Comparison of ENCODE assay signal across 1 cellular context in the genomic region with DNA sequence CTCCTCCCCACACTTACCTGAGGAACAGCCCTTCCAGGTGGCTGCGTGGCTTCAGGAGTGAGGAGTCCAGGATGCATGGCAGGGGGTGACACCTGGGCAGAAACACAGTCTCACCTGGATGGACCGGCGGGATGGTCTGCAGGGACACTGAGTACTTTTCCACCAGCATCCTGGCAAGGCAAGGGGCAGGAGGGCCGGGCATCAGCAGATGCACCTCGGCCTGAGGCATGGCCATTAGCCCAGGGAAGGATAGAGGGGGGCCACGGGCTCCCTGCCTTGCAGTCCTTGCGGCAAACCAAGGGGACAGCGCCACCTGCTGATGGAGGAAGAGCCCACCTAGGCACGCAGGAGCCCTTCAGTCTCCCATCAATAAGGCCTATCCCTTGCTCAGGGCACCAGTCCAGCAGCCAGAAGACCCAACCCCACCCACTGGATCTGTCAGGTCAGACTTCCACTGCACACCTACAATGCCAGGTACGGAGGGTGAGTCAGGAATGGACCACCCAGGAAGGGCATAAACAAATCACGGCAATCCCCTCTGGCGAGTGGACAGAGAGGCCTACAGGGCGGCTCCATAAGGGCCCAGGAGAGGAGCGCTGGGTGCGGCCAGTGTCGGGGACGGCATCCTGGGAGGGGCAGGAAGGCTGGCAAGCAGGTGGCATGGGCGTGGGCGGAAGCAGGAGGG.
TF ChIP-seq lines count a peak whose summit lies in the region.

No MANE protein-coding gene starts in this region.

TF ChIP-seq in HepG2, 621 proteins besides CTCF, POLR2A, EP300 and RAD21 (continued from another document and continues in another):
- TF ChIP-seq, protein P1, sequence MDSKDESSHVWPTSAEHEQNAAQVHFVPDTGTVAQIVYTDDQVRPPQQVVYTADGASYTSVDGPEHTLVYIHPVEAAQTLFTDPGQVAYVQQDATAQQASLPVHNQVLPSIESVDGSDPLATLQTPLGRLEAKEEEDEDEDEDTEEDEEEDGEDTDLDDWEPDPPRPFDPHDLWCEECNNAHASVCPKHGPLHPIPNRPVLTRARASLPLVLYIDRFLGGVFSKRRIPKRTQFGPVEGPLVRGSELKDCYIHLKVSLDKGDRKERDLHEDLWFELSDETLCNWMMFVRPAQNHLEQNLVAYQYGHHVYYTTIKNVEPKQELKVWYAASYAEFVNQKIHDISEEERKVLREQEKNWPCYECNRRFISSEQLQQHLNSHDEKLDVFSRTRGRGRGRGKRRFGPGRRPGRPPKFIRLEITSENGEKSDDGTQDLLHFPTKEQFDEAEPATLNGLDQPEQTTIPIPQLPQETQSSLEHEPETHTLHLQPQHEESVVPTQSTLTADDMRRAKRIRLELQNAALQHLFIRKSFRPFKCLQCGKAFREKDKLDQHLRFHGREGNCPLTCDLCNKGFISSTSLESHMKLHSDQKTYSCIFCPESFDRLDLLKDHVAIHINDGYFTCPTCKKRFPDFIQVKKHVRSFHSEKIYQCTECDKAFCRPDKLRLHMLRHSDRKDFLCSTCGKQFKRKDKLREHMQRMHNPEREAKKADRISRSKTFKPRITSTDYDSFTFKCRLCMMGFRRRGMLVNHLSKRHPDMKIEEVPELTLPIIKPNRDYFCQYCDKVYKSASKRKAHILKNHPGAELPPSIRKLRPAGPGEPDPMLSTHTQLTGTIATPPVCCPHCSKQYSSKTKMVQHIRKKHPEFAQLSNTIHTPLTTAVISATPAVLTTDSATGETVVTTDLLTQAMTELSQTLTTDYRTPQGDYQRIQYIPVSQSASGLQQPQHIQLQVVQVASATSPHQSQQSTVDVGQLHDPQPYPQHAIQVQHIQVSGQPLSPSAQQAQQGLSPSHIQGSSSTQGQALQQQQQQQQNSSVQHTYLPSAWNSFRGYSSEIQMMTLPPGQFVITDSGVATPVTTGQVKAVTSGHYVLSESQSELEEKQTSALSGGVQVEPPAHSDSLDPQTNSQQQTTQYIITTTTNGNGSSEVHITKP (CRISPR knock-in tag; IDR thresholded peaks at IDR 0.05; ENCODE audit: low read depth): no peak; the same call in 1 of the 2 replicates
- no peak for TF ChIP-seq ZNF24 (IDR thresholded peaks at IDR 0.05)
- TF ChIP-seq ATF7 (IDR thresholded peaks at IDR 0.05): no peak
- no peak for TF ChIP-seq ATF7 (CRISPR knock-in tag; IDR thresholded peaks at IDR 0.05)
- TF ChIP-seq PHF21A (CRISPR knock-in tag; IDR thresholded peaks at IDR 0.05): no peak; the same call in 1 of the 2 replicates
- TF ChIP-seq, protein P2, sequence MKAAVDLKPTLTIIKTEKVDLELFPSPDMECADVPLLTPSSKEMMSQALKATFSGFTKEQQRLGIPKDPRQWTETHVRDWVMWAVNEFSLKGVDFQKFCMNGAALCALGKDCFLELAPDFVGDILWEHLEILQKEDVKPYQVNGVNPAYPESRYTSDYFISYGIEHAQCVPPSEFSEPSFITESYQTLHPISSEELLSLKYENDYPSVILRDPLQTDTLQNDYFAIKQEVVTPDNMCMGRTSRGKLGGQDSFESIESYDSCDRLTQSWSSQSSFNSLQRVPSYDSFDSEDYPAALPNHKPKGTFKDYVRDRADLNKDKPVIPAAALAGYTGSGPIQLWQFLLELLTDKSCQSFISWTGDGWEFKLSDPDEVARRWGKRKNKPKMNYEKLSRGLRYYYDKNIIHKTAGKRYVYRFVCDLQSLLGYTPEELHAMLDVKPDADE (CRISPR knock-in tag; IDR thresholded peaks at IDR 0.05): no peak
- no peak for TF ChIP-seq ZNF629 (CRISPR knock-in tag; conservative IDR thresholded peaks at IDR 0.05)
- TF ChIP-seq, protein P3, sequence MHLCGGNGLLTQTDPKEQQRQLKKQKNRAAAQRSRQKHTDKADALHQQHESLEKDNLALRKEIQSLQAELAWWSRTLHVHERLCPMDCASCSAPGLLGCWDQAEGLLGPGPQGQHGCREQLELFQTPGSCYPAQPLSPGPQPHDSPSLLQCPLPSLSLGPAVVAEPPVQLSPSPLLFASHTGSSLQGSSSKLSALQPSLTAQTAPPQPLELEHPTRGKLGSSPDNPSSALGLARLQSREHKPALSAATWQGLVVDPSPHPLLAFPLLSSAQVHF (CRISPR knock-in tag; IDR thresholded peaks at IDR 0.05): no peak
- no peak for TF ChIP-seq RARG (CRISPR knock-in tag; IDR thresholded peaks at IDR 0.05; ENCODE audit: low read depth)
- peak; percentile 35; the same call in 1 of the 2 replicates for TF ChIP-seq RELA (CRISPR knock-in tag; IDR thresholded peaks at IDR 0.05)
- no peak for TF ChIP-seq REXO4 (CRISPR knock-in tag; IDR thresholded peaks at IDR 0.05; ENCODE audit: borderline replicate concordance)
- no peak for TF ChIP-seq SP140L (CRISPR knock-in tag; IDR thresholded peaks at IDR 0.05; ENCODE audit: borderline replicate concordance)
- no peak for TF ChIP-seq TBL1XR1 (IDR thresholded peaks at IDR 0.05; ENCODE audit: borderline replicate concordance, low read length, partially characterized antibody)
- TF ChIP-seq SMARCE1 (IDR thresholded peaks at IDR 0.05; ENCODE audit: borderline replicate concordance): no peak
- TF ChIP-seq RXRA (CRISPR knock-in tag; IDR thresholded peaks at IDR 0.05): peak; percentile 53; the same call in 1 of the 2 replicates
- 0 out of 2 replicates have a peak, but pooled peaks have one; percentile 17 for TF ChIP-seq ARNTL (CRISPR knock-in tag; IDR thresholded peaks at IDR 0.05)
- no peak for TF ChIP-seq ZNF350 (CRISPR knock-in tag; IDR thresholded peaks at IDR 0.05; ENCODE audit: borderline replicate concordance, low read depth)
- TF ChIP-seq POGZ (CRISPR knock-in tag; IDR thresholded peaks at IDR 0.05): peak; percentile 50
- TF ChIP-seq NRL (CRISPR knock-in tag; IDR thresholded peaks at IDR 0.05; ENCODE audit: borderline replicate concordance): peak; percentile 78; the same call in 1 of the 2 replicates
- TF ChIP-seq, protein P4, sequence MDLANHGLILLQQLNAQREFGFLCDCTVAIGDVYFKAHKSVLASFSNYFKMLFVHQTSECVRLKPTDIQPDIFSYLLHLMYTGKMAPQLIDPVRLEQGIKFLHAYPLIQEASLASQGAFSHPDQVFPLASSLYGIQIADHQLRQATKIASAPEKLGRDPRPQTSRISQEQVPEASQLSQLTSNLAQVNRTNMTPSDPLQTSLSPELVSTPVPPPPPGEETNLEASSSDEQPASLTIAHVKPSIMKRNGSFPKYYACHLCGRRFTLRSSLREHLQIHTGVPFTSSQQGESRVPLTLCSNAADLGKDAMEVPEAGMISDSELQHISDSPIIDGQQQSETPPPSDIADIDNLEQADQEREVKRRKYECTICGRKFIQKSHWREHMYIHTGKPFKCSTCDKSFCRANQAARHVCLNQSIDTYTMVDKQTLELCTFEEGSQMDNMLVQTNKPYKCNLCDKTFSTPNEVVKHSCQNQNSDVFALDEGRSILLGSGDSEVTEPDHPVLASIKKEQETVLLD (CRISPR knock-in tag; IDR thresholded peaks at IDR 0.05; ENCODE audit: low read depth): no peak
- TF ChIP-seq PITX1 (CRISPR knock-in tag; IDR thresholded peaks at IDR 0.05): peak; percentile 44; the same call in 1 of the 2 replicates
- TF ChIP-seq ZNF773 (CRISPR knock-in tag; IDR thresholded peaks at IDR 0.05; ENCODE audit: borderline replicate concordance): no peak
- TF ChIP-seq GTF2F1 (IDR thresholded peaks at IDR 0.05; ENCODE audit: low read length): no peak
- peak; percentile 48; the same call in 1 of the 2 replicates for TF ChIP-seq GFI1 (CRISPR knock-in tag; IDR thresholded peaks at IDR 0.05; ENCODE audit: borderline replicate concordance)
- TF ChIP-seq, protein P5, sequence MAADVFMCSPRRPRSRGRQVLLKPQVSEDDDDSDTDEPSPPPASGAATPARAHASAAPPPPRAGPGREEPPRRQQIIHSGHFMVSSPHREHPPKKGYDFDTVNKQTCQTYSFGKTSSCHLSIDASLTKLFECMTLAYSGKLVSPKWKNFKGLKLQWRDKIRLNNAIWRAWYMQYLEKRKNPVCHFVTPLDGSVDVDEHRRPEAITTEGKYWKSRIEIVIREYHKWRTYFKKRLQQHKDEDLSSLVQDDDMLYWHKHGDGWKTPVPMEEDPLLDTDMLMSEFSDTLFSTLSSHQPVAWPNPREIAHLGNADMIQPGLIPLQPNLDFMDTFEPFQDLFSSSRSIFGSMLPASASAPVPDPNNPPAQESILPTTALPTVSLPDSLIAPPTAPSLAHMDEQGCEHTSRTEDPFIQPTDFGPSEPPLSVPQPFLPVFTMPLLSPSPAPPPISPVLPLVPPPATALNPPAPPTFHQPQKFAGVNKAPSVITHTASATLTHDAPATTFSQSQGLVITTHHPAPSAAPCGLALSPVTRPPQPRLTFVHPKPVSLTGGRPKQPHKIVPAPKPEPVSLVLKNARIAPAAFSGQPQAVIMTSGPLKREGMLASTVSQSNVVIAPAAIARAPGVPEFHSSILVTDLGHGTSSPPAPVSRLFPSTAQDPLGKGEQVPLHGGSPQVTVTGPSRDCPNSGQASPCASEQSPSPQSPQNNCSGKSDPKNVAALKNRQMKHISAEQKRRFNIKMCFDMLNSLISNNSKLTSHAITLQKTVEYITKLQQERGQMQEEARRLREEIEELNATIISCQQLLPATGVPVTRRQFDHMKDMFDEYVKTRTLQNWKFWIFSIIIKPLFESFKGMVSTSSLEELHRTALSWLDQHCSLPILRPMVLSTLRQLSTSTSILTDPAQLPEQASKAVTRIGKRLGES (CRISPR knock-in tag; IDR thresholded peaks at IDR 0.05; ENCODE audit: borderline replicate concordance): no peak
- TF ChIP-seq CAMTA2 (CRISPR knock-in tag; IDR thresholded peaks at IDR 0.05; ENCODE audit: borderline replicate concordance): peak; percentile 70; the same call in 1 of the 2 replicates
- TF ChIP-seq ZNF468 (CRISPR knock-in tag; IDR thresholded peaks at IDR 0.05): 0 out of 2 replicates have a peak, but pooled peaks have one; percentile 26
- 0 out of 2 replicates have a peak, but pooled peaks have one; percentile 54 for TF ChIP-seq ZNF224 (CRISPR knock-in tag; IDR thresholded peaks at IDR 0.05)
- no peak for TF ChIP-seq RBM39 (IDR thresholded peaks at IDR 0.05; ENCODE audit: low read depth, low read length, poor library complexity, severe bottlenecking)
- TF ChIP-seq SATB2 (CRISPR knock-in tag; IDR thresholded peaks at IDR 0.05): no peak
- TF ChIP-seq CHD4 (IDR thresholded peaks at IDR 0.05; ENCODE audit: borderline replicate concordance, low read length): no peak
- TF ChIP-seq, protein P6, sequence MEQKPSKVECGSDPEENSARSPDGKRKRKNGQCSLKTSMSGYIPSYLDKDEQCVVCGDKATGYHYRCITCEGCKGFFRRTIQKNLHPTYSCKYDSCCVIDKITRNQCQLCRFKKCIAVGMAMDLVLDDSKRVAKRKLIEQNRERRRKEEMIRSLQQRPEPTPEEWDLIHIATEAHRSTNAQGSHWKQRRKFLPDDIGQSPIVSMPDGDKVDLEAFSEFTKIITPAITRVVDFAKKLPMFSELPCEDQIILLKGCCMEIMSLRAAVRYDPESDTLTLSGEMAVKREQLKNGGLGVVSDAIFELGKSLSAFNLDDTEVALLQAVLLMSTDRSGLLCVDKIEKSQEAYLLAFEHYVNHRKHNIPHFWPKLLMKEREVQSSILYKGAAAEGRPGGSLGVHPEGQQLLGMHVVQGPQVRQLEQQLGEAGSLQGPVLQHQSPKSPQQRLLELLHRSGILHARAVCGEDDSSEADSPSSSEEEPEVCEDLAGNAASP (CRISPR knock-in tag; IDR thresholded peaks at IDR 0.05; ENCODE audit: borderline replicate concordance): peak; percentile 64; the same call in 1 of the 2 replicates
- TF ChIP-seq, protein P7, sequence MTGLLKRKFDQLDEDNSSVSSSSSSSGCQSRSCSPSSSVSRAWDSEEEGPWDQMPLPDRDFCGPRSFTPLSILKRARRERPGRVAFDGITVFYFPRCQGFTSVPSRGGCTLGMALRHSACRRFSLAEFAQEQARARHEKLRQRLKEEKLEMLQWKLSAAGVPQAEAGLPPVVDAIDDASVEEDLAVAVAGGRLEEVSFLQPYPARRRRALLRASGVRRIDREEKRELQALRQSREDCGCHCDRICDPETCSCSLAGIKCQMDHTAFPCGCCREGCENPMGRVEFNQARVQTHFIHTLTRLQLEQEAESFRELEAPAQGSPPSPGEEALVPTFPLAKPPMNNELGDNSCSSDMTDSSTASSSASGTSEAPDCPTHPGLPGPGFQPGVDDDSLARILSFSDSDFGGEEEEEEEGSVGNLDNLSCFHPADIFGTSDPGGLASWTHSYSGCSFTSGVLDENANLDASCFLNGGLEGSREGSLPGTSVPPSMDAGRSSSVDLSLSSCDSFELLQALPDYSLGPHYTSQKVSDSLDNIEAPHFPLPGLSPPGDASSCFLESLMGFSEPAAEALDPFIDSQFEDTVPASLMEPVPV (CRISPR knock-in tag; IDR thresholded peaks at IDR 0.05): no peak
- no peak for TF ChIP-seq NONO (IDR thresholded peaks at IDR 0.05)
- TF ChIP-seq NONO (CRISPR knock-in tag; conservative IDR thresholded peaks at IDR 0.05): peak; percentile 85
- no peak for TF ChIP-seq ZFP37 (CRISPR knock-in tag; IDR thresholded peaks at IDR 0.05; ENCODE audit: borderline replicate concordance)
- no peak for TF ChIP-seq ZNF333 (CRISPR knock-in tag; IDR thresholded peaks at IDR 0.05; ENCODE audit: borderline replicate concordance)
- TF ChIP-seq ZNF230 (CRISPR knock-in tag; IDR thresholded peaks at IDR 0.05): 0 out of 2 replicates have a peak, but pooled peaks have one; percentile 35
- TF ChIP-seq ZNF747 (CRISPR knock-in tag; IDR thresholded peaks at IDR 0.05; ENCODE audit: borderline replicate concordance): no peak
- TF ChIP-seq ZBTB42 (CRISPR knock-in tag; IDR thresholded peaks at IDR 0.05): no peak
- no peak; the same call in 2 of the 3 replicates for TF ChIP-seq MXI1 (IDR thresholded peaks at IDR 0.05; ENCODE audit: borderline replicate concordance, low read depth, low read length)
- TF ChIP-seq CC2D1A (CRISPR knock-in tag; IDR thresholded peaks at IDR 0.05): no peak
- no peak for TF ChIP-seq NCOR1 (IDR thresholded peaks at IDR 0.05; ENCODE audit: borderline replicate concordance, low read length)
- TF ChIP-seq, protein P8, sequence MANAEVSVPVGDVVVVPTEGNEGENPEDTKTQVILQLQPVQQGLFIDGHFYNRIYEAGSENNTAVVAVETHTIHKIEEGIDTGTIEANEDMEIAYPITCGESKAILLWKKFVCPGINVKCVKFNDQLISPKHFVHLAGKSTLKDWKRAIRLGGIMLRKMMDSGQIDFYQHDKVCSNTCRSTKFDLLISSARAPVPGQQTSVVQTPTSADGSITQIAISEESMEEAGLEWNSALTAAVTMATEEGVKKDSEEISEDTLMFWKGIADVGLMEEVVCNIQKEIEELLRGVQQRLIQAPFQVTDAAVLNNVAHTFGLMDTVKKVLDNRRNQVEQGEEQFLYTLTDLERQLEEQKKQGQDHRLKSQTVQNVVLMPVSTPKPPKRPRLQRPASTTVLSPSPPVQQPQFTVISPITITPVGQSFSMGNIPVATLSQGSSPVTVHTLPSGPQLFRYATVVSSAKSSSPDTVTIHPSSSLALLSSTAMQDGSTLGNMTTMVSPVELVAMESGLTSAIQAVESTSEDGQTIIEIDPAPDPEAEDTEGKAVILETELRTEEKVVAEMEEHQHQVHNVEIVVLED (CRISPR knock-in tag; IDR thresholded peaks at IDR 0.05; ENCODE audit: borderline replicate concordance): no peak
- TF ChIP-seq ZNF776 (CRISPR knock-in tag; IDR thresholded peaks at IDR 0.05): no peak
- no peak for TF ChIP-seq ZNF670 (CRISPR knock-in tag; IDR thresholded peaks at IDR 0.05; ENCODE audit: borderline replicate concordance)
- TF ChIP-seq KDM5B (CRISPR knock-in tag; IDR thresholded peaks at IDR 0.05; ENCODE audit: borderline replicate concordance): peak; percentile 77; the same call in 1 of the 2 replicates
- TF ChIP-seq GABPB1 (CRISPR knock-in tag; IDR thresholded peaks at IDR 0.05): peak; percentile 52
- TF ChIP-seq SNAI1 (CRISPR knock-in tag; IDR thresholded peaks at IDR 0.05; ENCODE audit: borderline replicate concordance): no peak
- no peak for TF ChIP-seq HDAC6 (IDR thresholded peaks at IDR 0.05; ENCODE audit: low read depth, low read length)
- TF ChIP-seq ZSCAN22 (CRISPR knock-in tag; IDR thresholded peaks at IDR 0.05): no peak
- TF ChIP-seq ZNF263 (CRISPR knock-in tag; IDR thresholded peaks at IDR 0.05): no peak
- peak; percentile 98 for TF ChIP-seq XRCC5 (optimal IDR thresholded peaks at IDR 0.05; ENCODE audit: low read length)
- no peak for TF ChIP-seq SRF (IDR thresholded peaks at IDR 0.05; ENCODE audit: low read depth, low read length)
- no peak for TF ChIP-seq ZNF510 (CRISPR knock-in tag; IDR thresholded peaks at IDR 0.05; ENCODE audit: low read depth)
